ENCODE assay signal across 8 cellular contexts in the genomic region with DNA sequence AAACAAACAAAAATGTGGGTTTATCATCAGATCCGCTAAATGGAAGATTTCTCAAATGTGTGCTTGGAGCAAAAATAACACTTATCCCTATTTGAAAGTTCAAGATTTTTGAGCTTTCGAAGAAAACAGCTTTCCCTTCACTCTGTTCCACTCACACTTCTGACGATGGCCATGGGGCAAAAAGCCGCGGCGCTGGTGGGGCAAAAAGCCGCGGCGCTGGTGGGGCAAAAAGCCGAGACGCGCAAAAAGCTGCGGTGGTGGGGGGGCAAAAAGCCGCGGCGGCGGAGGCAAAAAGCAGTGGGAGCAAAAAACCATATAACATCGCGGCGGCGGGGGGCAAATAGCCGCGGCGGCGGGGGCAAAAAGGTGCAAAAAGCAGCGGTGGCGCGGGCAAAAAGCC.
DNase-seq lines count a peak whose midpoint lies in the region; ATAC-seq lines count a peak whose summit lies in the region.
"Not testable (repeated sequence)": the region's sequence is repeated elsewhere in the genome, so short reads cannot be mapped to it uniquely, and the experiment has no call there.

No MANE protein-coding gene starts in this region.

- peak overlapping the region in 3 of 4 donors; percentile 58 to 79 (median 76) for H3K4me3 Mint-ChIP-seq in CD4-positive, CD25-positive, alpha-beta regulatory T cell
- peak overlapping the region; percentile 77 for H3K4me3 Mint-ChIP-seq in T-helper 2 cell treated with Interferon-gamma antibody and Interleukin-4, amounts not matched to agents 5 μg/mL and 100 μg/mL, for 36 hours
- H3K4me3 Mint-ChIP-seq in activated T-cell treated with anti-CD3 and anti-CD28 coated beads, Interleukin-2, amount 50 U/mL, for 72 hours = peak overlapping the region; percentile 76 to 82
- H3K4me3 Mint-ChIP-seq in activated naive CD8-positive, alpha-beta T cell treated with anti-CD3 and anti-CD28 coated beads, Interleukin-2, amount 50 U/mL, for 24 hours = peak overlapping the region; percentile 52
- H3K4me3 Mint-ChIP-seq in effector memory CD8-positive, alpha-beta T cell = peak overlapping the region; percentile 78 to 79
- peak overlapping the region in 7 of 8 donors; percentile 71 to 90 (median 86) for H3K4me3 Mint-ChIP-seq in naive B cell
- peak overlapping the region; percentile 54 for H3K4me3 Mint-ChIP-seq in stimulated activated effector memory CD8-positive, alpha-beta T cell treated with anti-CD3 and anti-CD28 coated beads, Interleukin-12 subunit alpha, Interleukin-12 subunit beta, amount 100 ng/mL, for 72 hours

- not testable (repeated sequence) for H3K27me3 Mint-ChIP-seq in CD4-positive, CD25-positive, alpha-beta regulatory T cell; activated T-cell treated with anti-CD3 and anti-CD28 coated beads, Interleukin-2, amount 50 U/mL, for 72 hours (ENCODE audit: low read depth); activated naive CD8-positive, alpha-beta T cell treated with anti-CD3 and anti-CD28 coated beads, Interleukin-2, amount 50 U/mL, for 24 hours; effector memory CD8-positive, alpha-beta T cell
- peaks cover 15% of the 10 kb centered on the region for H3K27me3 Mint-ChIP-seq in T-helper 2 cell treated with Interferon-gamma antibody and Interleukin-4, amounts not matched to agents 5 μg/mL and 100 μg/mL, for 36 hours (ENCODE audit: low read depth)
- peaks cover 5 to 11% (median 8%) of the 10 kb centered on the region in 3 donors for H3K27me3 Mint-ChIP-seq in naive B cell

- not testable (repeated sequence) for H3K27me3 ChIP-seq in CD4-positive, CD25-positive, alpha-beta regulatory T cell (ENCODE audit: control insufficient read depth, insufficient read depth, low read length)

- H3K36me3 Mint-ChIP-seq in CD4-positive, CD25-positive, alpha-beta regulatory T cell; T-helper 2 cell treated with Interferon-gamma antibody and Interleukin-4, amounts not matched to agents 5 μg/mL and 100 μg/mL, for 36 hours (ENCODE audit: low read depth); activated T-cell treated with anti-CD3 and anti-CD28 coated beads, Interleukin-2, amount 50 U/mL, for 72 hours (ENCODE audit: insufficient read depth in 2 of 2); activated naive CD8-positive, alpha-beta T cell treated with anti-CD3 and anti-CD28 coated beads, Interleukin-2, amount 50 U/mL, for 24 hours (ENCODE audit: low read depth); naive B cell; stimulated activated effector memory CD8-positive, alpha-beta T cell treated with anti-CD3 and anti-CD28 coated beads, Interleukin-12 subunit alpha, Interleukin-12 subunit beta, amount 100 ng/mL, for 72 hours: not testable (repeated sequence)
- peaks cover 12% of the 10 kb centered on the region for H3K36me3 Mint-ChIP-seq in effector memory CD8-positive, alpha-beta T cell (ENCODE audit: insufficient read depth)

- not testable (repeated sequence) for H3K9me3 ChIP-seq in CD4-positive, CD25-positive, alpha-beta regulatory T cell (ENCODE audit: control insufficient read depth in 2 of 2, low read length in 2 of 2)

- not testable (repeated sequence) for H3K4me1 Mint-ChIP-seq in CD4-positive, CD25-positive, alpha-beta regulatory T cell; T-helper 2 cell treated with Interferon-gamma antibody and Interleukin-4, amounts not matched to agents 5 μg/mL and 100 μg/mL, for 36 hours (ENCODE audit: low read depth); activated T-cell treated with anti-CD3 and anti-CD28 coated beads, Interleukin-2, amount 50 U/mL, for 72 hours (ENCODE audit: low read depth); activated naive CD8-positive, alpha-beta T cell treated with anti-CD3 and anti-CD28 coated beads, Interleukin-2, amount 50 U/mL, for 24 hours; effector memory CD8-positive, alpha-beta T cell (ENCODE audit: low read depth in 2 of 2); naive B cell; stimulated activated effector memory CD8-positive, alpha-beta T cell treated with anti-CD3 and anti-CD28 coated beads, Interleukin-12 subunit alpha, Interleukin-12 subunit beta, amount 100 ng/mL, for 72 hours

- not testable (repeated sequence) for H3K36me3 ChIP-seq in CD4-positive, CD25-positive, alpha-beta regulatory T cell (ENCODE audit: control insufficient read depth, insufficient read depth, low read length)

- not testable (repeated sequence) for H3K27ac Mint-ChIP-seq in CD4-positive, CD25-positive, alpha-beta regulatory T cell; activated naive CD8-positive, alpha-beta T cell treated with anti-CD3 and anti-CD28 coated beads, Interleukin-2, amount 50 U/mL, for 24 hours; stimulated activated effector memory CD8-positive, alpha-beta T cell treated with anti-CD3 and anti-CD28 coated beads, Interleukin-12 subunit alpha, Interleukin-12 subunit beta, amount 100 ng/mL, for 72 hours
- H3K27ac Mint-ChIP-seq in T-helper 2 cell treated with Interferon-gamma antibody and Interleukin-4, amounts not matched to agents 5 μg/mL and 100 μg/mL, for 36 hours = peak overlapping the region; percentile 79
- peak overlapping the region; percentile 51 for H3K27ac Mint-ChIP-seq in activated T-cell treated with anti-CD3 and anti-CD28 coated beads, Interleukin-2, amount 50 U/mL, for 72 hours
- peak overlapping the region in 1 of 2 donors; percentile 85 for H3K27ac Mint-ChIP-seq in effector memory CD8-positive, alpha-beta T cell
- peak overlapping the region in 4 of 6 donors; percentile 66 to 96 (median 82) for H3K27ac Mint-ChIP-seq in naive B cell

- not testable (repeated sequence) for H3K4me3 ChIP-seq in CD4-positive, CD25-positive, alpha-beta regulatory T cell (ENCODE audit: low read depth, low read length)

- not testable (repeated sequence) for ATAC-seq in CD4-positive, CD25-positive, alpha-beta regulatory T cell (ENCODE audit: low read depth in 2 of 2); activated T-cell treated with anti-CD3 and anti-CD28 coated beads, Interleukin-2, amount 50 U/mL, for 72 hours (replicated peaks in 1 of 2); activated naive CD8-positive, alpha-beta T cell treated with anti-CD3 and anti-CD28 coated beads, Interleukin-2, amount 50 U/mL, for 24 hours; effector memory CD8-positive, alpha-beta T cell (replicated peaks); naive B cell (ENCODE audit: low read depth in 2 of 2); stimulated activated effector memory CD8-positive, alpha-beta T cell treated with anti-CD3 and anti-CD28 coated beads, Interleukin-12 subunit alpha, Interleukin-12 subunit beta, amount 100 ng/mL, for 72 hours

- H3K4me1 ChIP-seq in CD4-positive, CD25-positive, alpha-beta regulatory T cell (ENCODE audit: control insufficient read depth, insufficient read depth, low read length, poor library complexity, severe bottlenecking) = not testable (repeated sequence)

- not testable (repeated sequence) for H3K27ac ChIP-seq in CD4-positive, CD25-positive, alpha-beta regulatory T cell (ENCODE audit: insufficient read depth, low read length, poor library complexity, severe bottlenecking)

- not testable (repeated sequence) for DNase-seq in CD4-positive, CD25-positive, alpha-beta regulatory T cell; T-helper 2 cell treated with Interferon-gamma antibody and Interleukin-4, amounts not matched to agents 5 μg/mL and 100 μg/mL, for 36 hours (ENCODE audit: low spot score); activated T-cell treated with anti-CD3 and anti-CD28 coated beads, Interleukin-2, amount 50 U/mL, for 72 hours; activated naive CD8-positive, alpha-beta T cell treated with anti-CD3 and anti-CD28 coated beads, Interleukin-2, amount 50 U/mL, for 24 hours; effector memory CD8-positive, alpha-beta T cell; naive B cell; stimulated activated effector memory CD8-positive, alpha-beta T cell treated with anti-CD3 and anti-CD28 coated beads, Interleukin-12 subunit alpha, Interleukin-12 subunit beta, amount 100 ng/mL, for 72 hours (ENCODE audit: low spot score in 2 of 2)
- peak; percentile 0 for DNase-seq in KBM-7

- in situ Hi-C loops in KBM-7 (cut with MboI; ENCODE audit: low pct_unique_long_range_greater_than_20kb, low sequenced_read_pairs) = not testable (repeated sequence)

- not testable (repeated sequence) for H3K9me3 Mint-ChIP-seq in CD4-positive, CD25-positive, alpha-beta regulatory T cell; T-helper 2 cell treated with Interferon-gamma antibody and Interleukin-4, amounts not matched to agents 5 μg/mL and 100 μg/mL, for 36 hours; activated T-cell treated with anti-CD3 and anti-CD28 coated beads, Interleukin-2, amount 50 U/mL, for 72 hours; activated naive CD8-positive, alpha-beta T cell treated with anti-CD3 and anti-CD28 coated beads, Interleukin-2, amount 50 U/mL, for 24 hours; effector memory CD8-positive, alpha-beta T cell; naive B cell; stimulated activated effector memory CD8-positive, alpha-beta T cell treated with anti-CD3 and anti-CD28 coated beads, Interleukin-12 subunit alpha, Interleukin-12 subunit beta, amount 100 ng/mL, for 72 hours
